Comparison of ENCODE assay signal across 16 cellular contexts in genomic region chr15:40040770-40041169, GRCh38. TPM values are rescaled to one million over a fixed set of nuclear protein-coding genes. Genes with fewer than 3 reads are reported as not detected.
A peak's percentile ranks its signal among the peaks of the same experiment; 100 is the strongest.
DNase-seq lines count a peak whose midpoint lies in the region; ATAC-seq, FAIRE-seq and TF ChIP-seq lines count a peak whose summit lies in the region.
"Had no signal": no experiment of that assay in that cellular context is flagged by ENCODE, and none has a peak within 500 bp of the region (broad histone marks: within the 10 kb centered on the region; RNA-seq: fewer than 3 reads in every experiment).

No MANE protein-coding gene starts in this region.

- no peaks in the 10 kb centered on the region for H3K27me3 Mint-ChIP-seq in activated CD4-positive, alpha-beta memory T cell treated with anti-CD3 and anti-CD28 coated beads, Interleukin-2, amount 10 ng/mL, durations not matched to agents 7 days and 5 days
- no peaks in the 10 kb centered on the region for H3K27me3 Mint-ChIP-seq in type B pancreatic cell

- 0 out of 2 replicates have a peak, but pooled peaks have one; percentile 12 for TF ChIP-seq RAD21 in HepG2 (CRISPR knock-in tag; IDR thresholded peaks at IDR 0.05)

- in situ Hi-C loops in HepG2 (cut with HindIII; ENCODE audit: extremely low pct_ligation_motif_present, low pct_unique_long_range_greater_than_20kb) = loop anchor here (10.0 kb wide), 1 partner anchor 124 kb away; the partner anchor contains the start of gene BUB1B

- H3K4me3 ChIP-seq in heart right ventricle = no peak overlapping the region
- H3K4me3 ChIP-seq in right atrium auricular region = no peak overlapping the region
- peak overlapping the region; percentile 48 to 62 (median 48); a peak in 5 of 6 replicates for H3K4me3 ChIP-seq in HepG2 (replicated peaks in 1 of 3; ENCODE audit: insufficient read depth in 1 of 3, low read depth in 2 of 3, low read length in 3 of 3)
- H3K4me3 ChIP-seq: transverse colon had no signal

- 81 to 88% methylated on average over 3 of the region's 3 CpGs for WGBS in heart right ventricle, 2 donors
- WGBS in HepG2 (ENCODE audit: low lambda C conversion rate) = 9% methylated on average over 3 of the region's 3 CpGs

- peaks cover 0 to 24% (median 14%) of the 10 kb centered on the region in 9 donors for H3K36me3 ChIP-seq in heart right ventricle
- H3K36me3 ChIP-seq in right atrium auricular region = peaks cover 22% of the 10 kb centered on the region
- peaks cover 1 to 13% of the 10 kb centered on the region in 2 experiments; a peak in 3 of 5 replicates for H3K36me3 ChIP-seq in HepG2 (replicated peaks in 1 of 2; ENCODE audit: control insufficient read depth in 1 of 2, insufficient read depth in 2 of 2, low read length in 2 of 2)

- H3K9me3 ChIP-seq in heart right ventricle (no peaks in the 10 kb centered on the region), right atrium auricular region (no peaks in the 10 kb centered on the region), HepG2 (ENCODE audit: low read length) (no peaks in the 10 kb centered on the region)
- H3K9me3 ChIP-seq: HAP-1, transverse colon had no signal

- intact Hi-C loops in heart right ventricle (cut with DNase I) = loop anchor here in 3 of 10 donors (5.0 to 10.0 kb wide), 3 partner anchors 122 to 384 kb away; partner anchors contain the start of gene BUB1B (in 1 of the 3)
- intact Hi-C loops in HepG2 (cut with micrococcal nuclease; ENCODE audit: unreplicated experiment) = loop anchor here (2.0 kb wide), 1 partner anchor 68 kb away; the partner anchor contains the start of gene BMF

- peaks cover 36% of the 10 kb centered on the region for H3K36me3 Mint-ChIP-seq in activated CD4-positive, alpha-beta memory T cell treated with anti-CD3 and anti-CD28 coated beads, Interleukin-2, amount 10 ng/mL, durations not matched to agents 7 days and 5 days (ENCODE audit: low read depth)
- H3K36me3 Mint-ChIP-seq in type B pancreatic cell = peaks cover 18% of the 10 kb centered on the region

- H3K4me1 Mint-ChIP-seq in activated CD4-positive, alpha-beta memory T cell treated with anti-CD3 and anti-CD28 coated beads, Interleukin-2, amount 10 ng/mL, durations not matched to agents 7 days and 5 days = peaks cover 62% of the 10 kb centered on the region
- H3K4me1 Mint-ChIP-seq in type B pancreatic cell (ENCODE audit: unreplicated experiment) = peaks cover 61% of the 10 kb centered on the region

- ATAC-seq in heart right ventricle (no peak), HepG2 (peak; percentile 43)

- no peak overlapping the region for H2AFZ ChIP-seq in HepG2 (ENCODE audit: low read length)

- peaks cover 8 to 52% (median 44%) of the 10 kb centered on the region in 9 donors for H3K4me1 ChIP-seq in heart right ventricle
- peaks cover 0 to 38% of the 10 kb centered on the region in 2 donors for H3K4me1 ChIP-seq in right atrium auricular region
- H3K4me1 ChIP-seq in HepG2 (ENCODE audit: insufficient read depth, low read length) = peaks cover 52% of the 10 kb centered on the region

- peak; percentile 44 for FAIRE-seq in HepG2 (lab: Jason Lieb, UNC)
- FAIRE-seq: endometrium, frontal cortex, kidney had no signal

- H3K9ac ChIP-seq in HepG2 (ENCODE audit: insufficient read depth, low read depth, low read length) = peak overlapping the region; percentile 97

- H3K27me3 ChIP-seq in heart right ventricle = no peaks in the 10 kb centered on the region
- H3K27me3 ChIP-seq in right atrium auricular region = no peaks in the 10 kb centered on the region
- H3K27me3 ChIP-seq in HepG2 (ENCODE audit: control insufficient read depth in 1 of 2, insufficient read depth in 2 of 2, low read length in 2 of 2) = no peaks in the 10 kb centered on the region; a peak in 2 of 5 replicates
- H3K27me3 ChIP-seq: brain microvascular endothelial cell, transverse colon had no signal

- CTCF ChIA-PET in activated CD4-positive, alpha-beta memory T cell treated with anti-CD3 and anti-CD28 coated beads, Interleukin-2, amount 10 ng/mL, durations not matched to agents 7 days and 5 days (lab: Charles Lee) = interaction anchor here (0.7 to 4.1 kb wide), 6 partner anchors 11 to 238 kb away, joined by 3 to 20 read pairs (median 6); partner anchors contain the start of gene BMF
- CTCF ChIA-PET in HepG2 (lab: Yijun Ruan, JAX; ENCODE audit: low intra/inter-chr PET ratio, low total read pairs) = interaction anchor here (1.6 kb wide), 1 partner anchor 234 kb away, joined by 4 read pairs; no protein-coding TSS in a partner anchor

- peak overlapping the region; percentile 86 for H3K4me2 ChIP-seq in HepG2 (ENCODE audit: low read depth, low read length)

- H3K27ac Mint-ChIP-seq in activated CD4-positive, alpha-beta memory T cell treated with anti-CD3 and anti-CD28 coated beads, Interleukin-2, amount 10 ng/mL, durations not matched to agents 7 days and 5 days = peak overlapping the region; percentile 57
- peak overlapping the region; percentile 67 for H3K27ac Mint-ChIP-seq in type B pancreatic cell

- H3K4me3 Mint-ChIP-seq in activated CD4-positive, alpha-beta memory T cell treated with anti-CD3 and anti-CD28 coated beads, Interleukin-2, amount 10 ng/mL, durations not matched to agents 7 days and 5 days = peak overlapping the region; percentile 68
- H3K4me3 Mint-ChIP-seq in type B pancreatic cell = peak overlapping the region; percentile 80

- H3K27ac ChIP-seq in heart right ventricle = peak overlapping the region in 7 of 10 donors; percentile 91 to 98 (median 97)
- peak overlapping the region in 1 of 2 donors; percentile 95 for H3K27ac ChIP-seq in right atrium auricular region
- H3K27ac ChIP-seq in HepG2 (ENCODE audit: extremely low read length, insufficient read depth, low read length) = peak overlapping the region; percentile 77
- H3K27ac ChIP-seq: brain microvascular endothelial cell had no signal

- H3K9me3 Mint-ChIP-seq in activated CD4-positive, alpha-beta memory T cell treated with anti-CD3 and anti-CD28 coated beads, Interleukin-2, amount 10 ng/mL, durations not matched to agents 7 days and 5 days = no peaks in the 10 kb centered on the region
- no peaks in the 10 kb centered on the region for H3K9me3 Mint-ChIP-seq in type B pancreatic cell

- TF ChIP-seq POLR2A in HepG2 (IDR thresholded peaks at IDR 0.05; ENCODE audit: insufficient read depth in 1 of 2, low read depth in 2 of 2, low read length in 2 of 2) = 0 out of 4 replicates have a peak, but pooled peaks of 1 of the 2 experiments have one; percentile 20

- POLR2A ChIA-PET in activated CD4-positive, alpha-beta memory T cell treated with anti-CD3 and anti-CD28 coated beads, Interleukin-2, amount 10 ng/mL, durations not matched to agents 7 days and 5 days (lab: Charles Lee) = interaction anchor here (0.6 to 4.9 kb wide), 7 partner anchors 7 to 259 kb away, joined by 3 to 46 read pairs (median 4); partner anchors contain the start of gene BUB1B
- POLR2A ChIA-PET in HepG2 (lab: Yijun Ruan, JAX) = interaction anchor here (1.0 to 3.8 kb wide), 10 partner anchors 29 to 117 kb away, joined by 3 to 60 read pairs (median 6); partner anchors contain the start of genes BMF and EIF2AK4

- peaks cover 21% of the 10 kb centered on the region for H3K79me2 ChIP-seq in HepG2 (ENCODE audit: insufficient read depth, low read length)

- no TSS peak for BruUV-seq in HepG2 (replicated peaks; lab: Mats Ljungman, UMichigan)

- DNase-seq in heart right ventricle (no peak), right atrium auricular region (ENCODE audit: low spot score) (no peak), HepG2 (ENCODE audit: low spot score) (peak; percentile 75), type B pancreatic cell (ENCODE audit: extremely low spot score, unreplicated experiment) (no peak), cerebellar nuclear complex (lab: John Stamatoyannopoulos, UW) (no peak), H4 (ENCODE audit: low spot score) (no peak), cortex of kidney (lab: John Stamatoyannopoulos, UW) (no peak)
- no peak for DNase-seq in activated CD4-positive, alpha-beta memory T cell treated with anti-CD3 and anti-CD28 coated beads, Interleukin-2, amount 10 ng/mL, durations not matched to agents 7 days and 5 days
- DNase-seq: brain microvascular endothelial cell, kidney, NCI-H2107, SHP77, transverse colon had no signal

- no peak for TF ChIP-seq CTCF in heart right ventricle (IDR thresholded peaks at IDR 0.05)
- TF ChIP-seq CTCF in right atrium auricular region (IDR thresholded peaks at IDR 0.05) = no peak
- TF ChIP-seq CTCF in HepG2 (CRISPR knock-in tag; IDR thresholded peaks at IDR 0.05) = no peak
- no peak for TF ChIP-seq CTCF in type B pancreatic cell (conservative IDR thresholded peaks at IDR 0.05)

- peaks cover 4% of the 10 kb centered on the region; the same call in 1 of the 2 replicates for H4K20me1 ChIP-seq in HepG2 (ENCODE audit: insufficient read depth, low read length)

- TF ChIP-seq EP300 in HepG2 (IDR thresholded peaks at IDR 0.05; ENCODE audit: low read depth in 2 of 2, low read length in 2 of 2) = peak in 1 of 2 experiments; percentile 52; a peak in 1 of 4 replicates
- TF ChIP-seq EP300 in HepG2 (CRISPR knock-in tag; IDR thresholded peaks at IDR 0.05; ENCODE audit: borderline replicate concordance) = no peak

RNA-seq across cellular contexts. Expression of gene SRP14, which starts 1.8 kb away (rescaled TPM):
- 100 to 1,000 TPM; 189 to 290 (median 210) TPM for total RNA-seq in heart right ventricle
- 100 to 1,000 TPM; 395 to 699 TPM for polyA plus RNA-seq in heart right ventricle
- 100 to 1,000 TPM; 255 to 283 TPM for total RNA-seq in right atrium auricular region
- 100 to 1,000 TPM; 150 to 153 TPM for total RNA-seq in activated CD4-positive, alpha-beta memory T cell treated with anti-CD3 and anti-CD28 coated beads, Interleukin-2, amount 10 ng/mL, durations not matched to agents 7 days and 5 days
- total RNA-seq in HepG2 (2016; rRNA removed; fragmentation: Illumina TruSeq; extraction: Trizol) = 208 and 346 TPM in 2 replicates
- total RNA-seq in HepG2 (2016; cell fraction: cytosol; rRNA removed; fragmentation: Illumina TruSeq; extraction: Trizol; ENCODE audit: low read depth) = 41.2 and 44.6 TPM in 2 replicates
- total RNA-seq in HepG2 (2016; cell fraction: insoluble cytoplasmic fraction; rRNA removed; fragmentation: Illumina TruSeq; extraction: Trizol) = 215 and 364 TPM in 2 replicates
- total RNA-seq in HepG2 (2016; cell fraction: membrane; rRNA removed; fragmentation: Illumina TruSeq; extraction: Trizol) = 66.6 and 67.3 TPM in 2 replicates
- 83.4 and 83.7 TPM in 2 replicates for total RNA-seq in HepG2 (2016; cell fraction: nucleus; rRNA removed; fragmentation: Illumina TruSeq; extraction: Trizol)
- 257 and 356 TPM in 2 replicates for polyA plus RNA-seq in HepG2 (2011; rRNA removed)
- 182 and 220 TPM in 2 replicates for polyA plus RNA-seq in HepG2 (2011; cell fraction: cytosol; rRNA removed)
- polyA plus RNA-seq in HepG2 (2011; cell fraction: nucleus; rRNA removed) = 51.4 and 52.1 TPM in 2 replicates
- 184 and 206 TPM in 2 replicates for polyA plus RNA-seq in HepG2 (2012)
- 72.3 and 76.1 TPM in 2 replicates for polyA plus RNA-seq in HepG2 (2016; cell fraction: cytosol; fragmentation: Illumina TruSeq; extraction: Trizol; ENCODE audit: low read depth)
- 607 and 646 TPM in 2 replicates for polyA plus RNA-seq in HepG2 (2016; cell fraction: insoluble cytoplasmic fraction; fragmentation: Illumina TruSeq; extraction: Trizol; ENCODE audit: low read depth)
- 102 TPM in 2 replicates for polyA plus RNA-seq in HepG2 (2016; cell fraction: membrane; fragmentation: Illumina TruSeq; extraction: Trizol; ENCODE audit: low read depth)
- polyA plus RNA-seq in HepG2 (2016; cell fraction: nucleus; fragmentation: Illumina TruSeq; extraction: Trizol; ENCODE audit: insufficient read depth, low read depth) = 218 and 240 TPM in 2 replicates
- 39.8 and 85.1 TPM in 2 replicates for polyA minus RNA-seq in HepG2 (2011; rRNA and poly(A)+ RNA removed; ENCODE audit: low replicate concordance)
- 43.2 and 55.2 TPM in 2 replicates for polyA minus RNA-seq in HepG2 (2011; cell fraction: cytosol; rRNA and poly(A)+ RNA removed)
- 31.1 and 41.5 TPM in 2 replicates for polyA minus RNA-seq in HepG2 (2011; cell fraction: nucleus; rRNA and poly(A)+ RNA removed)
- total RNA-seq in type B pancreatic cell (ENCODE audit: low replicate concordance) = 176 and 235 TPM in 2 replicates
- 317 and 358 TPM in 2 replicates for total RNA-seq in H4 (2014; rRNA removed; shearing (Covaris generic))

Comparison
In these comparisons a context has a peak if more than half of its experiments do, and no peak if none do; other contexts are left out.
1. H3K4me3 ChIP-seq: peak in HepG2 (3 of 3); none in heart right ventricle (0 of 10) and right atrium auricular region (0 of 2).